In genomic region chr1:30919025-30919881, GRCh38 we compare ENCODE assay signal across 1 cellular context.
TF ChIP-seq lines count a peak whose summit lies in the region.

No MANE protein-coding gene starts in this region.

TF ChIP-seq in WTC11, 78 proteins besides CTCF, POLR2A, EP300 and RAD21 (continued from another document):
- TF ChIP-seq ZNF281 (CRISPR knock-in tag; IDR thresholded peaks at IDR 0.05), result no peak
- TF ChIP-seq ARID4B (CRISPR knock-in tag; IDR thresholded peaks at IDR 0.05; ENCODE audit: borderline replicate concordance), result no peak
- TF ChIP-seq FOXP1 (CRISPR knock-in tag; IDR thresholded peaks at IDR 0.05; ENCODE audit: borderline replicate concordance), result no peak
- TF ChIP-seq HMGA2 (CRISPR knock-in tag; IDR thresholded peaks at IDR 0.05), result no peak
- TF ChIP-seq FOXK1 (CRISPR knock-in tag; IDR thresholded peaks at IDR 0.05), result no peak
- TF ChIP-seq MXD4 (CRISPR knock-in tag; IDR thresholded peaks at IDR 0.05; ENCODE audit: borderline replicate concordance), result no peak
- TF ChIP-seq ZNF232 (CRISPR knock-in tag; IDR thresholded peaks at IDR 0.05), result no peak
- TF ChIP-seq ZNF396 (CRISPR knock-in tag; IDR thresholded peaks at IDR 0.05; ENCODE audit: borderline replicate concordance), result no peak
- no peak for TF ChIP-seq ZNF532 (CRISPR knock-in tag; IDR thresholded peaks at IDR 0.05; ENCODE audit: borderline replicate concordance)
